ENCODE assay signal across 15 cellular contexts in the genomic region with DNA sequence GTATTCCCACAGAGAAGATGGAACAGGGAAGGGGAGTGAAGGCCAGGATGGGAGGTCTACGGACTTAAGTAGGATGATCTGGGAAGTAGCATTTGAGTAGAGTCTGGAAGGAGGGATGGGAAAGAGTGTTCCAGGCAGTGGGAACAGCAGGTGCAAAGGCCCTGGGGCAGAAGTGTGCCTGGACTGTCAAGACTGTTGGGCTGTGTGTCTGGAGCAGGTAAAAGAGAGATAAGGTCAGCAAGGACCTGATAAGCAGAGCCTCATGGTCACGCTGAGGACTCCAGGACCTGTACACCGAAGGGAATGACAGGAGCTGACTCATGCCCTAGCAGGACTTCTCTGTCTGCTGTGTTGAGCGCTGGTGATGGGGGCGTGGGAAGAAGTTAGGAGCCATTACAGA. TPM values are rescaled to one million over a fixed set of nuclear protein-coding genes. Genes with fewer than 3 reads are reported as not detected.
A peak's percentile ranks its signal among the peaks of the same experiment; 100 is the strongest.
DNase-seq lines count a peak whose midpoint lies in the region; TF ChIP-seq lines count a peak whose summit lies in the region.
"Had no signal": no experiment of that assay in that cellular context is flagged by ENCODE, and none has a peak within 500 bp of the region (broad histone marks: within the 10 kb centered on the region; RNA-seq: fewer than 3 reads in every experiment).

No MANE protein-coding gene starts in this region.

- H4K20me1 ChIP-seq in osteoblast (ENCODE audit: insufficient read depth, low read length): no peaks in the 10 kb centered on the region

- H3K4me1 Mint-ChIP-seq in endothelial cell (ENCODE audit: unreplicated experiment): no peaks in the 10 kb centered on the region
- H3K4me1 Mint-ChIP-seq: B cell; CD4-positive, alpha-beta memory T cell had no signal

- BruUV-seq in A673 (replicated peaks; lab: Mats Ljungman, UMichigan): no TSS peak

- H3K27ac ChIP-seq in C4-2B: peak overlapping the region; percentile 72; the same call in 1 of the 2 replicates
- H3K27ac ChIP-seq in HEK293 (ENCODE audit: extremely low read depth, low read depth, low read length): no peak overlapping the region
- H3K27ac ChIP-seq in osteoblast (ENCODE audit: low read depth, low read length): no peak overlapping the region
- H3K27ac ChIP-seq in A673 (ENCODE audit: low read depth, low read length, poor library complexity, severe bottlenecking): no peak overlapping the region

- intact Hi-C loops in A673 (cut with micrococcal nuclease; ENCODE audit: unreplicated experiment): no loop called here

- CTCF ChIA-PET in HEK293 (lab: Yijun Ruan, JAX): interaction anchor here (0.6 to 2.0 kb wide), 2 partner anchors 26 to 28 kb away, joined by 3 to 5 read pairs; no protein-coding TSS in a partner anchor
- CTCF ChIA-PET in A673 (lab: Charles Lee): no interaction called here

- peaks cover 6% of the 10 kb centered on the region for H3K36me3 Mint-ChIP-seq in endothelial cell (ENCODE audit: low read depth, unreplicated experiment)
- H3K36me3 Mint-ChIP-seq: CD4-positive, alpha-beta memory T cell had no signal

- H3K27me3 Mint-ChIP-seq in endothelial cell (ENCODE audit: unreplicated experiment): peaks cover 13% of the 10 kb centered on the region

- no peak for DNase-seq in endothelial cell (ENCODE audit: low spot score)
- DNase-seq in osteoblast (ENCODE audit: insufficient read length, low spot score, missing footprints): peak; percentile 56
- no peak for DNase-seq in A673 (ENCODE audit: low spot score)
- DNase-seq in NCI-H226: no peak
- DNase-seq in stimulated activated CD4-positive, alpha-beta T cell treated with anti-CD3 and anti-CD28 coated beads, Interleukin-15, amount 100 ng/mL, for 24 hours: no peak
- DNase-seq: C1 segment of cervical spinal cord; CD4-positive, alpha-beta memory T cell; DND-41; GDM1; HFFc6 had no signal

- TF ChIP-seq CTCF in C4-2B (conservative IDR thresholded peaks at IDR 0.05): no peak
- TF ChIP-seq CTCF in HEK293 (tag by site-specific recombination; IDR thresholded peaks at IDR 0.05): no peak
- TF ChIP-seq CTCF in endothelial cell (IDR thresholded peaks at IDR 0.05; ENCODE audit: unreplicated experiment): no peak
- TF ChIP-seq CTCF in osteoblast (IDR thresholded peaks at IDR 0.05; ENCODE audit: extremely low read depth, low read depth, low read length): no peak
- no peak for TF ChIP-seq CTCF in A673 (conservative IDR thresholded peaks at IDR 0.05; ENCODE audit: low read depth, low read length)

- POLR2A ChIA-PET in HEK293 (lab: Yijun Ruan, JAX): no interaction called here
- POLR2A ChIA-PET in A673 (lab: Charles Lee; ENCODE audit: low non-redundant PET): no interaction called here

- H3K4me2 ChIP-seq in osteoblast (ENCODE audit: insufficient read depth, low read length): no peak overlapping the region

- H3K27me3 ChIP-seq in osteoblast (ENCODE audit: insufficient read depth, low read length): peaks cover 4% of the 10 kb centered on the region
- no peaks in the 10 kb centered on the region for H3K27me3 ChIP-seq in A673 (replicated peaks; ENCODE audit: insufficient read depth, low read depth, low read length, poor library complexity)

- H3K4me3 Mint-ChIP-seq in endothelial cell (ENCODE audit: unreplicated experiment): peak overlapping the region; percentile 35
- H3K4me3 Mint-ChIP-seq: B cell; CD4-positive, alpha-beta memory T cell; HFFc6 had no signal

- no peaks in the 10 kb centered on the region for H3K9me3 ChIP-seq in HEK293 (ENCODE audit: control insufficient read depth, insufficient read depth, low read depth, low read length)
- no peaks in the 10 kb centered on the region for H3K9me3 ChIP-seq in osteoblast (ENCODE audit: low read depth, low read length)
- H3K9me3 ChIP-seq in A673 (ENCODE audit: low read depth, low read length, poor library complexity, severe bottlenecking): no peaks in the 10 kb centered on the region
- H3K9me3 ChIP-seq: HAP-1 had no signal

- H3K4me3 ChIP-seq in HEK293 (ENCODE audit: low read depth, low read length) (no peak overlapping the region), osteoblast (ENCODE audit: insufficient read depth, low read length) (no peak overlapping the region), A673 (ENCODE audit: low read depth, low read length, poor library complexity, severe bottlenecking) (no peak overlapping the region)
- H3K4me3 ChIP-seq: HAP-1 had no signal

- H3K36me3 ChIP-seq in HEK293 (ENCODE audit: control insufficient read depth in 2 of 2, insufficient read depth in 1 of 2, low read length in 2 of 2) (no peaks in the 10 kb centered on the region), osteoblast (ENCODE audit: insufficient read depth, low read length) (no peaks in the 10 kb centered on the region), A673 (ENCODE audit: insufficient read depth, low read length, poor library complexity, severe bottlenecking) (no peaks in the 10 kb centered on the region)
- H3K36me3 ChIP-seq: HAP-1 had no signal

- no peaks in the 10 kb centered on the region for H3K9me3 Mint-ChIP-seq in endothelial cell (ENCODE audit: unreplicated experiment)
- H3K9me3 Mint-ChIP-seq: CD4-positive, alpha-beta memory T cell; HFFc6 had no signal

- no peak overlapping the region for H3K27ac Mint-ChIP-seq in endothelial cell (ENCODE audit: unreplicated experiment)
- H3K27ac Mint-ChIP-seq: B cell, HFFc6 had no signal

- no peak overlapping the region for H2AFZ ChIP-seq in osteoblast (ENCODE audit: low read length)

- no peaks in the 10 kb centered on the region for H3K4me1 ChIP-seq in HEK293 (ENCODE audit: control insufficient read depth, insufficient read depth, low read length)
- no peaks in the 10 kb centered on the region for H3K4me1 ChIP-seq in osteoblast (ENCODE audit: insufficient read depth, low read length)
- H3K4me1 ChIP-seq in A673 (ENCODE audit: insufficient read depth, low read length, poor library complexity, severe bottlenecking): no peaks in the 10 kb centered on the region
- H3K4me1 ChIP-seq: HAP-1 had no signal

- no peaks in the 10 kb centered on the region for H3K79me2 ChIP-seq in osteoblast (ENCODE audit: insufficient read depth, low read length)

TF ChIP-seq in HEK293, 187 proteins besides CTCF, POLR2A, EP300 and RAD21:
- TF ChIP-seq ZNF623 (tag by site-specific recombination; IDR thresholded peaks at IDR 0.05): peak; percentile 97
- TF ChIP-seq KLF8 (tag by site-specific recombination; IDR thresholded peaks at IDR 0.05): no peak
- TF ChIP-seq ZIC2 (tag by site-specific recombination; IDR thresholded peaks at IDR 0.05): peak; percentile 39

RNA-seq across cellular contexts. Expression of a gene that starts 0.7 kb away (rescaled TPM):
- total RNA-seq in endothelial cell (ENCODE audit: unreplicated experiment) (0.64 TPM), osteoblast (not detected in 2 replicates), A673 (2021) (0.09 TPM in 1 of 2 replicates, not detected in the other)
- total RNA-seq: B cell, H1, HFFc6 had no signal

RNA-seq across cellular contexts. Expression of a gene that starts 22.2 kb away (rescaled TPM):
- 76.6 TPM for total RNA-seq in endothelial cell (ENCODE audit: unreplicated experiment)
- total RNA-seq in osteoblast: 44.5 and 46.3 TPM in 2 replicates
- total RNA-seq in A673 (2021): 155 and 158 TPM in 2 replicates

RNA-seq across cellular contexts. Expression of a gene that starts 51.0 kb away (rescaled TPM):
- total RNA-seq in endothelial cell (ENCODE audit: unreplicated experiment) (76.0 TPM), osteoblast (15.9 and 19.4 TPM in 2 replicates), A673 (2021) (32.8 and 33.4 TPM in 2 replicates)

RNA-seq across cellular contexts. Expression of a gene that starts 51.1 kb away (rescaled TPM):
- total RNA-seq in endothelial cell (ENCODE audit: unreplicated experiment): 50.1 TPM
- total RNA-seq in osteoblast: 12.7 and 17.4 TPM in 2 replicates
- 23.5 and 23.6 TPM in 2 replicates for total RNA-seq in A673 (2021)
